In the genomic region with DNA sequence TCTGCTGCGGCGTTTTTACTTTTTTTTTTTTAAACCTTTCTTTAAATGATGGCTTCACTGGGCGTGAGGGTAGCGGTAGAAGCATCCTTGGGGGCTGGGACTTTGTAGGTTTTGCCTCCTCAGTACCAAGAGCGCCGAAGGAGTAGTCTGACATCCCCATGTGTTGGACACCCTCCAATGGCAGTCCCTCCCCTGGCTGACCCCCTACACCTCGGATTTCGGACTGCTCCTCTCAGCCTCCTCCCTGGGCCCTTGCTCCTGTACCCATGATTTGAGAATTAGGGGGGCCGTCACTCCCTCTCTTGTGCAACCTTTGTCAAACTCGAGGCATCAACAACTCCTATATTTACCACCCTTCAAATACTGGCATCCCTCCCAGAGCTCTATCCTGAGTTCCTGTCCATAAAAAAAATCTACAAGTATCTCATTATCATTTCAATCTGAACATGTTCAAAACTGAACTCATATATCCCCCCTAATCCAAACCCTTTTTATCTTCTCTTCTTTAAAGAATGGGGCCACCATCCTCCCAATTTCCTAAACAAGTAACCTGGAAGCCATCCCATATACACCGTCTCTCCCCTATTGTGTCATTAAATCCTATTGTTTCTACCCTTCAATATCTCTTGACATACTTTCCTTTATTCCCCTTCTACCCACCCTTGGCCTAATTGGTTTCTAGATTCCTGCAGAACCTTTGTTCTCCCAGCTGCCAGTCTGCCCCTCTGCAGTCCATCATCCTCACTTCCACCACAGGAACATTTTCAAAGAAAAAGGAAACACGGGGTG, we compare ENCODE assay signal across 11 cellular contexts. TPM values are rescaled to one million over a fixed set of nuclear protein-coding genes. Genes with fewer than 3 reads are reported as not detected.
DNase-seq lines count a peak whose midpoint lies in the region; ATAC-seq and TF ChIP-seq lines count a peak whose summit lies in the region.
"Had no signal": no experiment of that assay in that cellular context is flagged by ENCODE, and none has a peak within 500 bp of the region (broad histone marks: within the 10 kb centered on the region; RNA-seq: fewer than 3 reads in every experiment).

No MANE protein-coding gene starts in this region.

- WGBS in testis, 2 donors, result 49 to 59% methylated on average over 12 of the region's 12 CpGs

- peak overlapping the region; percentile 71 to 87 for H3K4me3 Mint-ChIP-seq in CD14-positive monocyte
- H3K4me3 Mint-ChIP-seq in activated T-helper 2 cell treated with anti-CD3 and anti-CD28 coated beads, Interferon-gamma antibody, Interleukin-2, Interleukin-4, amounts not matched to agents 10 μg/mL and 5 μg/mL and 100 μg/mL, durations not matched to agents 14 hours and 24 hours and 36 hours (ENCODE audit: low read depth), result peak overlapping the region; percentile 54

- H3K9ac ChIP-seq in HUES48 (ENCODE audit: low read depth, low read length), result 0 out of 2 replicates have a peak overlapping the region, but pooled peaks have one; percentile 45
- peak overlapping the region; percentile 70 for H3K9ac ChIP-seq in mucosa of stomach (ENCODE audit: low read length)

- ATAC-seq in GM19324 (IDR thresholded peaks at IDR 0.05; ENCODE audit: low FRiP score, unreplicated experiment), result no peak

- peak overlapping the region in 1 of 7 donors; percentile 12 for H3K27ac Mint-ChIP-seq in CD14-positive monocyte
- no peak overlapping the region for H3K27ac Mint-ChIP-seq in activated T-helper 2 cell treated with anti-CD3 and anti-CD28 coated beads, Interferon-gamma antibody, Interleukin-2, Interleukin-4, amounts not matched to agents 10 μg/mL and 5 μg/mL and 100 μg/mL, durations not matched to agents 14 hours and 24 hours and 36 hours

- H3K4me1 ChIP-seq in HUES48 (ENCODE audit: control insufficient read depth, insufficient read depth, low read length) (peaks cover 21% of the 10 kb centered on the region), mucosa of stomach (ENCODE audit: control insufficient read depth, insufficient read depth, low read length) (peaks cover 17% of the 10 kb centered on the region), testis (no peaks in the 10 kb centered on the region), tibial artery (peaks cover 0 to 16% (median 9%) of the 10 kb centered on the region in 4 donors)

- H3K9me3 Mint-ChIP-seq in CD14-positive monocyte, result peaks cover 0 to 14% (median 6%) of the 10 kb centered on the region in 7 donors
- H3K9me3 Mint-ChIP-seq in activated T-helper 2 cell treated with anti-CD3 and anti-CD28 coated beads, Interferon-gamma antibody, Interleukin-2, Interleukin-4, amounts not matched to agents 10 μg/mL and 5 μg/mL and 100 μg/mL, durations not matched to agents 14 hours and 24 hours and 36 hours, result no peaks in the 10 kb centered on the region

- intact Hi-C loops in CD14-positive monocyte (cut with micrococcal nuclease), result no loop called here
- intact Hi-C loops in activated T-helper 2 cell treated with anti-CD3 and anti-CD28 coated beads, Interferon-gamma antibody, Interleukin-2, Interleukin-4, amounts not matched to agents 10 μg/mL and 5 μg/mL and 100 μg/mL, durations not matched to agents 14 hours and 24 hours and 36 hours (cut with micrococcal nuclease), result no loop called here
- intact Hi-C loops in testis (cut with DNase I; ENCODE audit: low total_unique reads), result no loop called here
- intact Hi-C loops in tibial artery (cut with DNase I; ENCODE audit: low total_unique reads), result no loop called here

- TF ChIP-seq CTCF in CD14-positive monocyte (IDR thresholded peaks at IDR 0.05) (no peak), testis (IDR thresholded peaks at IDR 0.05) (no peak), tibial artery (IDR thresholded peaks at IDR 0.05) (no peak)

- no peaks in the 10 kb centered on the region for H3K9me3 ChIP-seq in HUES48 (ENCODE audit: control insufficient read depth, insufficient read depth, low read length)
- no peaks in the 10 kb centered on the region for H3K9me3 ChIP-seq in mucosa of stomach (ENCODE audit: control insufficient read depth, low read length)
- H3K9me3 ChIP-seq in testis, result no peaks in the 10 kb centered on the region
- H3K9me3 ChIP-seq in tibial artery, result no peaks in the 10 kb centered on the region
- H3K9me3 ChIP-seq: left lung had no signal

- peaks cover 16% of the 10 kb centered on the region for H3K4me1 Mint-ChIP-seq in CD14-positive monocyte
- H3K4me1 Mint-ChIP-seq in activated T-helper 2 cell treated with anti-CD3 and anti-CD28 coated beads, Interferon-gamma antibody, Interleukin-2, Interleukin-4, amounts not matched to agents 10 μg/mL and 5 μg/mL and 100 μg/mL, durations not matched to agents 14 hours and 24 hours and 36 hours (ENCODE audit: low read depth), result peaks cover 12% of the 10 kb centered on the region

- no peaks in the 10 kb centered on the region for H3K36me3 ChIP-seq in HUES48 (ENCODE audit: control insufficient read depth, insufficient read depth, low read length)
- no peaks in the 10 kb centered on the region for H3K36me3 ChIP-seq in mucosa of stomach (ENCODE audit: control insufficient read depth, insufficient read depth, low read length)
- H3K36me3 ChIP-seq in testis (ENCODE audit: low read depth, missing control alignments), result no peaks in the 10 kb centered on the region
- no peaks in the 10 kb centered on the region for H3K36me3 ChIP-seq in tibial artery
- H3K36me3 ChIP-seq: left lung had no signal

- no peak for TF ChIP-seq POLR2A in testis (IDR thresholded peaks at IDR 0.05)

- peaks cover 3 to 14% of the 10 kb centered on the region in 2 donors for H3K36me3 Mint-ChIP-seq in CD14-positive monocyte
- H3K36me3 Mint-ChIP-seq in activated T-helper 2 cell treated with anti-CD3 and anti-CD28 coated beads, Interferon-gamma antibody, Interleukin-2, Interleukin-4, amounts not matched to agents 10 μg/mL and 5 μg/mL and 100 μg/mL, durations not matched to agents 14 hours and 24 hours and 36 hours (ENCODE audit: low read depth), result no peaks in the 10 kb centered on the region

- peak overlapping the region; percentile 94 for H3K4me3 ChIP-seq in HUES48 (ENCODE audit: low read depth, low read length)
- H3K4me3 ChIP-seq in mucosa of stomach (ENCODE audit: low read length), result peak overlapping the region; percentile 62
- H3K4me3 ChIP-seq in testis, result peak overlapping the region in 1 of 2 donors; percentile 50
- no peak overlapping the region for H3K4me3 ChIP-seq in tibial artery

- H3K27ac ChIP-seq in HUES48 (ENCODE audit: low read depth, low read length) (no peak overlapping the region), testis (no peak overlapping the region), tibial artery (no peak overlapping the region)

- H3K27me3 ChIP-seq in HUES48 (ENCODE audit: control insufficient read depth, insufficient read depth, low read length) (peaks cover 29% of the 10 kb centered on the region), mucosa of stomach (ENCODE audit: control insufficient read depth, insufficient read depth, low read length) (peaks cover 5% of the 10 kb centered on the region), testis (no peaks in the 10 kb centered on the region), tibial artery (peaks cover 0 to 23% of the 10 kb centered on the region in 2 donors)

- H3K27me3 Mint-ChIP-seq in CD14-positive monocyte (ENCODE audit: low read depth in 3 of 3), result peaks cover 54 to 77% (median 61%) of the 10 kb centered on the region in 3 donors
- H3K27me3 Mint-ChIP-seq in activated T-helper 2 cell treated with anti-CD3 and anti-CD28 coated beads, Interferon-gamma antibody, Interleukin-2, Interleukin-4, amounts not matched to agents 10 μg/mL and 5 μg/mL and 100 μg/mL, durations not matched to agents 14 hours and 24 hours and 36 hours (ENCODE audit: low read depth), result peaks cover 58% of the 10 kb centered on the region

- DNase-seq in CD14-positive monocyte (ENCODE audit: low spot score) (no peak), testis (no peak), tibial artery (no peak), NCI-H524 treated with DMSO at 0.1 percent for 48 hours (lab: John Stamatoyannopoulos, UW) (no peak)
- DNase-seq in activated T-helper 2 cell treated with anti-CD3 and anti-CD28 coated beads, Interferon-gamma antibody, Interleukin-2, Interleukin-4, amounts not matched to agents 10 μg/mL and 5 μg/mL and 100 μg/mL, durations not matched to agents 14 hours and 24 hours and 36 hours (ENCODE audit: low spot score), result no peak
- DNase-seq: activated CD4-positive, alpha-beta T cell treated with anti-CD3 and anti-CD28 coated beads for 1 hour; cortex of kidney; left lung had no signal

RNA-seq across cellular contexts. Expression of a gene that starts 1.2 kb away (rescaled TPM):
- polyA plus RNA-seq in CD14-positive monocyte (not detected), testis (ENCODE audit: insufficient read depth, low read depth, low replicate concordance) (1.9 TPM)
- total RNA-seq in activated T-helper 2 cell treated with anti-CD3 and anti-CD28 coated beads, Interferon-gamma antibody, Interleukin-2, Interleukin-4, amounts not matched to agents 10 μg/mL and 5 μg/mL and 100 μg/mL, durations not matched to agents 14 hours and 24 hours and 36 hours, result 0.48 and 0.55 TPM in 2 replicates
- 1 to 10 TPM; 2.8 to 2.9 TPM for total RNA-seq in testis

RNA-seq across cellular contexts. Expression of a gene that starts 53.3 kb away (rescaled TPM):
- polyA plus RNA-seq in CD14-positive monocyte (not detected), testis (ENCODE audit: insufficient read depth, low read depth, low replicate concordance) (13.8 TPM)
- 6.4 and 7.0 TPM in 2 replicates for total RNA-seq in activated T-helper 2 cell treated with anti-CD3 and anti-CD28 coated beads, Interferon-gamma antibody, Interleukin-2, Interleukin-4, amounts not matched to agents 10 μg/mL and 5 μg/mL and 100 μg/mL, durations not matched to agents 14 hours and 24 hours and 36 hours
- total RNA-seq in testis, result 1 to 10 TPM; 7.0 to 8.2 TPM

RNA-seq across cellular contexts. Expression of a gene that starts 57.8 kb away (rescaled TPM):
- not detected for polyA plus RNA-seq in CD14-positive monocyte
- not detected in 2 replicates for total RNA-seq in activated T-helper 2 cell treated with anti-CD3 and anti-CD28 coated beads, Interferon-gamma antibody, Interleukin-2, Interleukin-4, amounts not matched to agents 10 μg/mL and 5 μg/mL and 100 μg/mL, durations not matched to agents 14 hours and 24 hours and 36 hours
- not detected for total RNA-seq in testis
- not detected for polyA plus RNA-seq in testis (ENCODE audit: insufficient read depth, low read depth, low replicate concordance)
- total RNA-seq: left lung had no signal

Comparison
In these comparisons a context has a peak if more than half of its experiments do, and no peak if none do; other contexts are left out.
1. H3K4me3 ChIP-seq: peak in HUES48 (single experiment) and mucosa of stomach (single experiment); none in tibial artery (0 of 2).